In the genomic region with DNA sequence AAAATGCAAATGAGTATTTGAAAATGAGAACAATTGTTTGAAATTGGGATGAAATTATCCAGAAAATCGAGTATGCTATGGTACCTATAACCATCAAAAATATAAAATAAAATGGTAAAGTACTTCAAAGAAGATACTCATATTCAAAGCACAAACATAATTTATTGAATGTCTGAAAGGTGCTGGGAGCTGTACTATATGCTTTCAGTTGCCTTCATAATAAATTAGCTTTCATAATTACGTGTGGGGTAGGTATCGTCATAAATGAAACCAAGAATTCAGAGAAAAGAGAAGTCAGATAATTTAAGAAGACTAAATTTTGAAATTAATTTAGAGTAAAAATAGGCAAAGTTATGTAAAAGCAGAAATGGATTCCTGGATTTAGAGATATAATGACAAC, we compare ENCODE assay signal across 25 cellular contexts.
"Had no signal": no experiment of that assay in that cellular context is flagged by ENCODE, and none has a peak within 500 bp of the region (broad histone marks: within the 10 kb centered on the region; RNA-seq: fewer than 3 reads in every experiment).

No MANE protein-coding gene starts in this region.

- H3K9me3 ChIP-seq: SK-N-SH had no signal

- DNase-seq: Kasumi-1, MM.1S, NCI-H1092 treated with DMSO at 0.1 percent for 48 hours, NCI-H1436, NCI-H187, NCI-H2029, NCI-H2081 treated with DMSO at 0.1 percent for 48 hours, NCI-H2171, NCI-H226, NCI-H446, NCI-H510A, NCI-H524 treated with DMSO at 0.1 percent for 48 hours, NCI-H69, NCI-H774, PC-3, SHP77, SK-N-SH, SW 1271, T-cell had no signal

- H3K4me3 ChIP-seq: K562 had no signal

- FAIRE-seq: HTR-8/SVneo, K562 had no signal

- H3K4me2 ChIP-seq: KMS-11, SK-N-SH had no signal

- ATAC-seq: K562, Panc1, PC-3, T-cell had no signal

- H3K27ac ChIP-seq: HL-60, KMS-11, RWPE1 had no signal

- H3K9ac ChIP-seq: KMS-11, SK-N-SH had no signal
